In genomic region chr3:193545304-193545703, GRCh38 we compare ENCODE assay signal across 20 cellular contexts. TPM values are rescaled to one million over a fixed set of nuclear protein-coding genes. Genes with fewer than 3 reads are reported as not detected.
"Had no signal": no experiment of that assay in that cellular context is flagged by ENCODE, and none has a peak within 500 bp of the region (broad histone marks: within the 10 kb centered on the region; RNA-seq: fewer than 3 reads in every experiment).

No MANE protein-coding gene starts in this region.

- H3K27me3 ChIP-seq: ascending aorta, cardiac muscle cell, Peyer's patch, SJSA1 had no signal

- H3K36me3 ChIP-seq: ascending aorta, cardiac muscle cell, Peyer's patch, SJSA1 had no signal

- DNase-seq: activated CD4-positive, alpha-beta T cell treated with anti-CD3 and anti-CD28 coated beads for 48 hours; activated CD4-positive, alpha-beta T cell treated with anti-CD3 and anti-CD28 coated beads, Interleukin-2, amount 50 U/mL, for 48 hours; activated CD8-positive, alpha-beta memory T cell treated with anti-CD3 and anti-CD28 coated beads, Interleukin-2, amount 10 ng/mL, durations not matched to agents 7 days and 5 days; activated effector memory CD4-positive, alpha-beta T cell treated with Interleukin-2 at 50 U/mL for 16 hours; activated naive CD4-positive, alpha-beta T cell; activated naive CD8-positive, alpha-beta T cell treated with anti-CD3 and anti-CD28 coated beads, Interleukin-2, amount 50 U/mL, for 24 hours; activated T-cell treated with anti-CD3 and anti-CD28 coated beads, Interleukin-2, amount 50 U/mL, for 24 hours; amniotic stem cell; MM.1S; NCI-H1105; NCI-H1436; NCI-H1694 treated with DMSO at 0.1 percent for 48 hours; NCI-H2029 treated with DMSO at 0.1 percent for 48 hours; NCI-H510A treated with DMSO at 0.1 percent for 48 hours; Peyer's patch; SHP77 had no signal

- H3K4me3 ChIP-seq: ascending aorta, cardiac muscle cell, Peyer's patch, SJSA1 had no signal

- ATAC-seq: activated CD4-positive, CD25-positive, alpha-beta regulatory T cell treated with anti-CD3 and anti-CD28 coated beads, Interleukin-2, amount 50 U/mL, for 24 hours; activated CD8-positive, alpha-beta memory T cell treated with anti-CD3 and anti-CD28 coated beads, Interleukin-2, amount 10 ng/mL, durations not matched to agents 7 days and 5 days; activated naive CD8-positive, alpha-beta T cell treated with anti-CD3 and anti-CD28 coated beads, Interleukin-2, amount 50 U/mL, for 24 hours had no signal

- H3K4me1 ChIP-seq: ascending aorta, Peyer's patch, SJSA1 had no signal

- H3K27ac ChIP-seq: ascending aorta, cardiac muscle cell, Peyer's patch, SJSA1 had no signal

- H3K9me3 ChIP-seq: Peyer's patch, SJSA1 had no signal

RNA-seq across cellular contexts. Expression of gene ATP13A4, which starts 9.4 kb away (rescaled TPM):
- total RNA-seq: ascending aorta, SJSA1 had no signal
